Comparison of ENCODE assay signal across 20 cellular contexts in genomic region chr5:1089621-1090040, GRCh38. TPM values are rescaled to one million over a fixed set of nuclear protein-coding genes. Genes with fewer than 3 reads are reported as not detected.
DNase-seq lines count a peak whose midpoint lies in the region; ATAC-seq and TF ChIP-seq lines count a peak whose summit lies in the region.
"Had no signal": no experiment of that assay in that cellular context is flagged by ENCODE, and none has a peak within 500 bp of the region (broad histone marks: within the 10 kb centered on the region; RNA-seq: fewer than 3 reads in every experiment).

No MANE protein-coding gene starts in this region.

- no peak overlapping the region for H3K27ac ChIP-seq in H9 (ENCODE audit: insufficient read length, low read depth, low read length)
- no peak overlapping the region for H3K27ac ChIP-seq in neuronal stem cell (replicated peaks; ENCODE audit: low read length)
- H3K27ac ChIP-seq: BLaER1 treated with 17β-estradiol and CSF1 and Interleukin-3, amounts not matched to agents 10 nM and 100 nM; left lung had no signal

- no peak overlapping the region for H4K8ac ChIP-seq in H9 (replicated peaks; ENCODE audit: insufficient read length, low read depth, low read length)
- H4K8ac ChIP-seq in neuronal stem cell (ENCODE audit: low read depth, low read length), result no peak overlapping the region

- no peak overlapping the region for H3K4me3 ChIP-seq in neuronal stem cell (ENCODE audit: low read length in 2 of 2)
- H3K4me3 ChIP-seq: BLaER1 treated with 17β-estradiol and CSF1 and Interleukin-3, amounts not matched to agents 10 nM and 100 nM; left lung had no signal

- no peak overlapping the region for H2BK20ac ChIP-seq in H9 (ENCODE audit: low read depth, low read length, poor library complexity, severe bottlenecking)

- H3K4me3 Mint-ChIP-seq in H9 (no peak overlapping the region), T-helper 17 cell (no peak overlapping the region)
- no peak overlapping the region for H3K4me3 Mint-ChIP-seq in activated T-helper 2 cell treated with anti-CD3 and anti-CD28 coated beads, Interferon-gamma antibody, Interleukin-2, Interleukin-4, amounts not matched to agents 10 μg/mL and 5 μg/mL and 100 μg/mL, durations not matched to agents 14 hours and 24 hours and 36 hours (ENCODE audit: low read depth)
- H3K4me3 Mint-ChIP-seq: activated CD4-positive, alpha-beta T cell treated with anti-CD3 and anti-CD28 coated beads, Interleukin-2, amount 10 ng/mL, durations not matched to agents 24 days and 14 days had no signal

- H3T11ph ChIP-seq in H9 (ENCODE audit: low read length), result no peak overlapping the region

- no peak overlapping the region for H3K56ac ChIP-seq in H9 (ENCODE audit: insufficient read length, low read depth, low read length)

- H3K23me2 ChIP-seq in H9 (ENCODE audit: insufficient read length, low read depth, low read length, poor library complexity, severe bottlenecking), result no peaks in the 10 kb centered on the region

- H2BK12ac ChIP-seq in H9 (ENCODE audit: insufficient read length, low read depth, low read length) (no peak overlapping the region), neuronal stem cell (ENCODE audit: low read length) (no peak overlapping the region)

- no peaks in the 10 kb centered on the region for H3K79me1 ChIP-seq in H9 (ENCODE audit: insufficient read depth, low read depth, low read length, poor library complexity, severe bottlenecking)
- H3K79me1 ChIP-seq in neuronal stem cell (ENCODE audit: low read depth, low read length), result peaks cover 16% of the 10 kb centered on the region

- peak overlapping the region; percentile 70 to 85 (median 83); a peak in 3 of 7 replicates for H3K27ac Mint-ChIP-seq in H9
- peak overlapping the region; percentile 79 for H3K27ac Mint-ChIP-seq in T-helper 17 cell
- no peak overlapping the region for H3K27ac Mint-ChIP-seq in activated T-helper 2 cell treated with anti-CD3 and anti-CD28 coated beads, Interferon-gamma antibody, Interleukin-2, Interleukin-4, amounts not matched to agents 10 μg/mL and 5 μg/mL and 100 μg/mL, durations not matched to agents 14 hours and 24 hours and 36 hours
- H3K27ac Mint-ChIP-seq: activated CD4-positive, alpha-beta T cell treated with anti-CD3 and anti-CD28 coated beads, Interleukin-2, amount 10 ng/mL, durations not matched to agents 24 days and 14 days had no signal

- no peaks in the 10 kb centered on the region for H3K9me3 Mint-ChIP-seq in H9
- H3K9me3 Mint-ChIP-seq in activated T-helper 2 cell treated with anti-CD3 and anti-CD28 coated beads, Interferon-gamma antibody, Interleukin-2, Interleukin-4, amounts not matched to agents 10 μg/mL and 5 μg/mL and 100 μg/mL, durations not matched to agents 14 hours and 24 hours and 36 hours, result no peaks in the 10 kb centered on the region
- H3K9me3 Mint-ChIP-seq: activated CD4-positive, alpha-beta T cell treated with anti-CD3 and anti-CD28 coated beads, Interleukin-2, amount 10 ng/mL, durations not matched to agents 24 days and 14 days had no signal

- H3K79me2 ChIP-seq in H9 (ENCODE audit: insufficient read depth, low read length), result no peaks in the 10 kb centered on the region

- TF ChIP-seq CTCF in H9 (conservative IDR thresholded peaks at IDR 0.05), result no peak

- H2BK5ac ChIP-seq in H9 (ENCODE audit: insufficient read length, low read length) (no peak overlapping the region), neuronal stem cell (ENCODE audit: low read length) (no peak overlapping the region)

- WGBS in H9 (ENCODE audit: extremely low coverage, insufficient read length, low lambda C conversion rate), result no CpG with 5 or more reads among the region's 15 CpGs
- WGBS in neuronal stem cell (ENCODE audit: extremely low coverage in 2 of 2, insufficient read length in 2 of 2, insufficient replicate concordance in 1 of 2), 2 donors, result no CpG with 5 or more reads among the region's 15 CpGs

- H3K4ac ChIP-seq in H9 (ENCODE audit: low read depth, low read length) (no peak overlapping the region), neuronal stem cell (ENCODE audit: low read length) (no peak overlapping the region)

- H3K27me3 ChIP-seq in H9 (ENCODE audit: insufficient read depth, low read length), result no peaks in the 10 kb centered on the region
- no peaks in the 10 kb centered on the region for H3K27me3 ChIP-seq in neuronal stem cell (ENCODE audit: control insufficient read depth in 3 of 3, insufficient read depth in 3 of 3, low read depth in 1 of 3, low read length in 3 of 3)
- H3K27me3 ChIP-seq: BLaER1 treated with 17β-estradiol and CSF1 and Interleukin-3, amounts not matched to agents 10 nM and 100 nM; left lung had no signal

- H2BK15ac ChIP-seq in H9 (ENCODE audit: low read depth, low read length), result no peak overlapping the region
- H2BK15ac ChIP-seq in neuronal stem cell (ENCODE audit: low read length), result no peak overlapping the region

- no peak overlapping the region for H3K4me2 ChIP-seq in H9 (ENCODE audit: insufficient read depth, insufficient read length, low read length)
- H3K4me2 ChIP-seq in neuronal stem cell (ENCODE audit: insufficient read depth, low read length, poor library complexity, severe bottlenecking), result no peak overlapping the region
- H3K4me2 ChIP-seq: BLaER1 treated with 17β-estradiol and CSF1 and Interleukin-3, amounts not matched to agents 10 nM and 100 nM; SK-N-SH had no signal

- no peak overlapping the region for H3K23ac ChIP-seq in H9 (ENCODE audit: insufficient read length, low read depth, low read length)
- peak overlapping the region; percentile 43 for H3K23ac ChIP-seq in neuronal stem cell (ENCODE audit: low read depth, low read length, poor library complexity)

- H3K9me3 ChIP-seq in H9 (ENCODE audit: control insufficient read depth, low read depth, low read length) (no peaks in the 10 kb centered on the region), T-helper 17 cell (ENCODE audit: control insufficient read depth, low read length, poor library complexity, severe bottlenecking) (no peaks in the 10 kb centered on the region), neuronal stem cell (replicated peaks in 1 of 2; ENCODE audit: control insufficient read depth in 2 of 2, insufficient read depth in 1 of 2, low read depth in 1 of 2, low read length in 2 of 2) (no peaks in the 10 kb centered on the region)
- H3K9me3 ChIP-seq: BLaER1 treated with 17β-estradiol and CSF1 and Interleukin-3, amounts not matched to agents 10 nM and 100 nM; Caco-2; left lung; SK-N-SH had no signal

- H2AFZ ChIP-seq in H9 (ENCODE audit: low read length) (no peak overlapping the region), neuronal stem cell (ENCODE audit: low read length) (no peak overlapping the region)

- H4K20me1 ChIP-seq in H9 (ENCODE audit: control insufficient read depth, insufficient read depth, insufficient read length), result no peaks in the 10 kb centered on the region

- peaks cover 42 to 58% of the 10 kb centered on the region in 2 donors for H3K36me3 ChIP-seq in neuronal stem cell (replicated peaks in 1 of 2; ENCODE audit: control insufficient read depth in 2 of 2, insufficient read depth in 2 of 2, low read length in 2 of 2)

- H2BK120ac ChIP-seq in H9 (ENCODE audit: low read depth, low read length, poor library complexity, severe bottlenecking) (no peak overlapping the region), neuronal stem cell (ENCODE audit: low read depth, low read length) (no peak overlapping the region)

- no peak overlapping the region for H4K5ac ChIP-seq in H9 (ENCODE audit: insufficient read length, low read depth, low read length)

- H3K4me1 ChIP-seq in H9 (ENCODE audit: insufficient read depth, low read length) (no peaks in the 10 kb centered on the region), neuronal stem cell (ENCODE audit: control insufficient read depth in 2 of 2, insufficient read depth in 1 of 2, low read depth in 1 of 2, low read length in 2 of 2) (peaks cover 0 to 5% of the 10 kb centered on the region in 2 donors)
- H3K4me1 ChIP-seq: Caco-2 had no signal

- intact Hi-C loops in left ventricle myocardium superior (cut with micrococcal nuclease), result no loop called here
- intact Hi-C loops in activated T-helper 2 cell treated with anti-CD3 and anti-CD28 coated beads, Interferon-gamma antibody, Interleukin-2, Interleukin-4, amounts not matched to agents 10 μg/mL and 5 μg/mL and 100 μg/mL, durations not matched to agents 14 hours and 24 hours and 36 hours (cut with micrococcal nuclease), result no loop called here

- H2AK5ac ChIP-seq in H9 (ENCODE audit: insufficient read length, low read length), result no peak overlapping the region
- H2AK5ac ChIP-seq in neuronal stem cell (ENCODE audit: low read depth, low read length), result no peak overlapping the region

- H4K91ac ChIP-seq in H9 (ENCODE audit: insufficient read length, low read depth, low read length) (no peak overlapping the region), neuronal stem cell (ENCODE audit: low read depth, low read length, poor library complexity) (no peak overlapping the region)

- H3K18ac ChIP-seq in H9 (ENCODE audit: insufficient read length, low read depth, low read length) (no peak overlapping the region), neuronal stem cell (ENCODE audit: low read length) (peak overlapping the region; percentile 48)

- H3K27me3 Mint-ChIP-seq in H9 (ENCODE audit: low read depth) (no peaks in the 10 kb centered on the region), T-helper 17 cell (no peaks in the 10 kb centered on the region)
- no peaks in the 10 kb centered on the region for H3K27me3 Mint-ChIP-seq in activated T-helper 2 cell treated with anti-CD3 and anti-CD28 coated beads, Interferon-gamma antibody, Interleukin-2, Interleukin-4, amounts not matched to agents 10 μg/mL and 5 μg/mL and 100 μg/mL, durations not matched to agents 14 hours and 24 hours and 36 hours (ENCODE audit: low read depth)
- H3K27me3 Mint-ChIP-seq: activated CD4-positive, alpha-beta T cell treated with anti-CD3 and anti-CD28 coated beads, Interleukin-2, amount 10 ng/mL, durations not matched to agents 24 days and 14 days had no signal

- H3K36me3 Mint-ChIP-seq in H9 (ENCODE audit: insufficient read depth in 1 of 3, low read depth in 3 of 3) (peaks cover 8 to 51% (median 28%) of the 10 kb centered on the region in 3 experiments; a peak in 6 of 7 replicates), T-helper 17 cell (ENCODE audit: low read depth) (peaks cover 2% of the 10 kb centered on the region)
- H3K36me3 Mint-ChIP-seq in activated T-helper 2 cell treated with anti-CD3 and anti-CD28 coated beads, Interferon-gamma antibody, Interleukin-2, Interleukin-4, amounts not matched to agents 10 μg/mL and 5 μg/mL and 100 μg/mL, durations not matched to agents 14 hours and 24 hours and 36 hours (ENCODE audit: low read depth), result peaks cover 17% of the 10 kb centered on the region

- H3K4me1 Mint-ChIP-seq in H9 (peaks cover 5 to 6% of the 10 kb centered on the region in 2 experiments), T-helper 17 cell (peaks cover 5% of the 10 kb centered on the region)
- no peaks in the 10 kb centered on the region for H3K4me1 Mint-ChIP-seq in activated T-helper 2 cell treated with anti-CD3 and anti-CD28 coated beads, Interferon-gamma antibody, Interleukin-2, Interleukin-4, amounts not matched to agents 10 μg/mL and 5 μg/mL and 100 μg/mL, durations not matched to agents 14 hours and 24 hours and 36 hours (ENCODE audit: low read depth)

- DNase-seq in H9, result no peak
- DNase-seq in T-helper 17 cell, result no peak
- DNase-seq in left ventricle myocardium superior, result no peak
- DNase-seq in neuronal stem cell (ENCODE audit: low spot score), result no peak
- DNase-seq in RPMI8226, result no peak
- DNase-seq in activated T-helper 2 cell treated with anti-CD3 and anti-CD28 coated beads, Interferon-gamma antibody, Interleukin-2, Interleukin-4, amounts not matched to agents 10 μg/mL and 5 μg/mL and 100 μg/mL, durations not matched to agents 14 hours and 24 hours and 36 hours (ENCODE audit: low spot score), result no peak
- DNase-seq: activated CD4-positive, alpha-beta T cell treated with anti-CD3 and anti-CD28 coated beads, Interleukin-2, amount 10 ng/mL, durations not matched to agents 24 days and 14 days; Caco-2; DMS79 treated with DMSO at 0.1 percent for 48 hours; effector CD8-positive, alpha-beta T cell; foreskin fibroblast; H7; Karpas-422; left lung; NCI-H1694 treated with DMSO at 0.1 percent for 48 hours; NCI-H526; T-helper 2 cell had no signal

- no peak overlapping the region for H3K9ac ChIP-seq in H9 (ENCODE audit: extremely low read depth, insufficient read length, low read length)
- no peak overlapping the region for H3K9ac ChIP-seq in neuronal stem cell (ENCODE audit: low read depth, low read length, poor library complexity)
- H3K9ac ChIP-seq: BLaER1 treated with 17β-estradiol and CSF1 and Interleukin-3, amounts not matched to agents 10 nM and 100 nM; SK-N-SH had no signal

- H3K14ac ChIP-seq in H9 (ENCODE audit: insufficient read depth, low read length) (no peak overlapping the region), neuronal stem cell (ENCODE audit: low read length) (no peak overlapping the region)

- ATAC-seq in T-helper 17 cell (no peak), left ventricle myocardium superior (peak; percentile 26), HG02884 (IDR thresholded peaks at IDR 0.05; ENCODE audit: unreplicated experiment) (no peak)
- ATAC-seq: left lung had no signal

RNA-seq across cellular contexts. Expression of gene SLC12A7, which starts 22.2 kb away (rescaled TPM):
- total RNA-seq in H9 (2021) (30.8 and 30.9 TPM in 2 replicates), T-helper 17 cell (10 to 100 TPM; 36.6 to 88.0 TPM), left ventricle myocardium superior (230 TPM)
- polyA plus RNA-seq in neuronal stem cell (2013, experiment 1 of 2), result 25.7 TPM
- polyA plus RNA-seq in neuronal stem cell (2013, experiment 2 of 2), result 25.0 TPM
- total RNA-seq in activated T-helper 2 cell treated with anti-CD3 and anti-CD28 coated beads, Interferon-gamma antibody, Interleukin-2, Interleukin-4, amounts not matched to agents 10 μg/mL and 5 μg/mL and 100 μg/mL, durations not matched to agents 14 hours and 24 hours and 36 hours, result 31.1 and 31.9 TPM in 2 replicates
